Comparison of ENCODE assay signal across 1 cellular context in the genomic region with DNA sequence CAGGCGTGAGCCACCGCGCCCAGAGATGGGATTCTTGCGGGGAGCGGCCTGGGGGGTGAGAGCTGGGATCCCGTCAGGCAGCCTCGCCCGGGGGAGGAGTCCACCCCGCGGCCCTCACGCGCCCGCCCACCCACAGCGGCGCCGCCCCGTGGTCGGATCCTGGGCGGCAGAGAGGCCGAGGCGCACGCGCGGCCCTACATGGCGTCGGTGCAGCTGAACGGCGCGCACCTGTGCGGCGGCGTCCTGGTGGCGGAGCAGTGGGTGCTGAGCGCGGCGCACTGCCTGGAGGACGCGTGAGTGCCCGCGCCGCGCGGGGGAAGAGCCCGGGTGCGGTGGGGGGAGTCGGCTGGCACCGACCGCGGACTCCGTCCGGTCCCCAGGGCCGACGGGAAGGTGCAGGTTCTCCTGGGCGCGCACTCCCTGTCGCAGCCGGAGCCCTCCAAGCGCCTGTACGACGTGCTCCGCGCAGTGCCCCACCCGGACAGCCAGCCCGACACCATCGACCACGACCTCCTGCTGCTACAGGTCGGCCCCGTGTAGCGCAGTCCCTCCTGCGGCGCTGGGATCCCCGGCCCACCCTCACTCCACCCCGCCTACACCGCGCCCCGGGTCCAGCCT.
A peak's percentile ranks its signal among the peaks of the same experiment; 100 is the strongest.
TF ChIP-seq lines count a peak whose summit lies in the region.

No MANE protein-coding gene starts in this region.

TF ChIP-seq in HEK293, 187 proteins besides CTCF, POLR2A, EP300 and RAD21 (continued from another document):
- peak; percentile 76 for TF ChIP-seq ZBTB8A (tag by site-specific recombination; IDR thresholded peaks at IDR 0.05)
- TF ChIP-seq, protein P1, sequence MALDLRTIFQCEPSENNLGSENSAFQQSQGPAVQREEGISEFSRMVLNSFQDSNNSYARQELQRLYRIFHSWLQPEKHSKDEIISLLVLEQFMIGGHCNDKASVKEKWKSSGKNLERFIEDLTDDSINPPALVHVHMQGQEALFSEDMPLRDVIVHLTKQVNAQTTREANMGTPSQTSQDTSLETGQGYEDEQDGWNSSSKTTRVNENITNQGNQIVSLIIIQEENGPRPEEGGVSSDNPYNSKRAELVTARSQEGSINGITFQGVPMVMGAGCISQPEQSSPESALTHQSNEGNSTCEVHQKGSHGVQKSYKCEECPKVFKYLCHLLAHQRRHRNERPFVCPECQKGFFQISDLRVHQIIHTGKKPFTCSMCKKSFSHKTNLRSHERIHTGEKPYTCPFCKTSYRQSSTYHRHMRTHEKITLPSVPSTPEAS (tag by site-specific recombination; IDR thresholded peaks at IDR 0.05) = no peak
- no peak for TF ChIP-seq ZNF404 (tag by site-specific recombination; IDR thresholded peaks at IDR 0.05)
- TF ChIP-seq ZNF426 (tag by site-specific recombination; IDR thresholded peaks at IDR 0.05) = no peak
- TF ChIP-seq, protein P2, sequence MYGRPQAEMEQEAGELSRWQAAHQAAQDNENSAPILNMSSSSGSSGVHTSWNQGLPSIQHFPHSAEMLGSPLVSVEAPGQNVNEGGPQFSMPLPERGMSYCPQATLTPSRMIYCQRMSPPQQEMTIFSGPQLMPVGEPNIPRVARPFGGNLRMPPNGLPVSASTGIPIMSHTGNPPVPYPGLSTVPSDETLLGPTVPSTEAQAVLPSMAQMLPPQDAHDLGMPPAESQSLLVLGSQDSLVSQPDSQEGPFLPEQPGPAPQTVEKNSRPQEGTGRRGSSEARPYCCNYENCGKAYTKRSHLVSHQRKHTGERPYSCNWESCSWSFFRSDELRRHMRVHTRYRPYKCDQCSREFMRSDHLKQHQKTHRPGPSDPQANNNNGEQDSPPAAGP (tag by site-specific recombination; IDR thresholded peaks at IDR 0.05) = peak; percentile 55; the same call in 1 of the 2 replicates
- TF ChIP-seq ZNF174 (tag by site-specific recombination; IDR thresholded peaks at IDR 0.05) = no peak
- TF ChIP-seq ZNF510 (tag by site-specific recombination; IDR thresholded peaks at IDR 0.05; ENCODE audit: insufficient replicate concordance) = no peak
- TF ChIP-seq, protein P3, sequence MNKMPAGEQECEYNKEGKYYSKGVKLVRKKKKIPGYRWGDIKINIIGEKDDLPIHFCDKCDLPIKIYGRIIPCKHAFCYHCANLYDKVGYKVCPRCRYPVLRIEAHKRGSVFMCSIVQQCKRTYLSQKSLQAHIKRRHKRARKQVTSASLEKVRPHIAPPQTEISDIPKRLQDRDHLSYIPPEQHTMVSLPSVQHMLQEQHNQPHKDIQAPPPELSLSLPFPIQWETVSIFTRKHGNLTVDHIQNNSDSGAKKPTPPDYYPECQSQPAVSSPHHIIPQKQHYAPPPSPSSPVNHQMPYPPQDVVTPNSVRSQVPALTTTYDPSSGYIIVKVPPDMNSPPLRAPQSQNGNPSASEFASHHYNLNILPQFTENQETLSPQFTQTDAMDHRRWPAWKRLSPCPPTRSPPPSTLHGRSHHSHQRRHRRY (tag by site-specific recombination; IDR thresholded peaks at IDR 0.05) = no peak
- peak; percentile 54 for TF ChIP-seq EGR2 (tag by site-specific recombination; IDR thresholded peaks at IDR 0.05; ENCODE audit: low read depth)
- TF ChIP-seq, protein P4, sequence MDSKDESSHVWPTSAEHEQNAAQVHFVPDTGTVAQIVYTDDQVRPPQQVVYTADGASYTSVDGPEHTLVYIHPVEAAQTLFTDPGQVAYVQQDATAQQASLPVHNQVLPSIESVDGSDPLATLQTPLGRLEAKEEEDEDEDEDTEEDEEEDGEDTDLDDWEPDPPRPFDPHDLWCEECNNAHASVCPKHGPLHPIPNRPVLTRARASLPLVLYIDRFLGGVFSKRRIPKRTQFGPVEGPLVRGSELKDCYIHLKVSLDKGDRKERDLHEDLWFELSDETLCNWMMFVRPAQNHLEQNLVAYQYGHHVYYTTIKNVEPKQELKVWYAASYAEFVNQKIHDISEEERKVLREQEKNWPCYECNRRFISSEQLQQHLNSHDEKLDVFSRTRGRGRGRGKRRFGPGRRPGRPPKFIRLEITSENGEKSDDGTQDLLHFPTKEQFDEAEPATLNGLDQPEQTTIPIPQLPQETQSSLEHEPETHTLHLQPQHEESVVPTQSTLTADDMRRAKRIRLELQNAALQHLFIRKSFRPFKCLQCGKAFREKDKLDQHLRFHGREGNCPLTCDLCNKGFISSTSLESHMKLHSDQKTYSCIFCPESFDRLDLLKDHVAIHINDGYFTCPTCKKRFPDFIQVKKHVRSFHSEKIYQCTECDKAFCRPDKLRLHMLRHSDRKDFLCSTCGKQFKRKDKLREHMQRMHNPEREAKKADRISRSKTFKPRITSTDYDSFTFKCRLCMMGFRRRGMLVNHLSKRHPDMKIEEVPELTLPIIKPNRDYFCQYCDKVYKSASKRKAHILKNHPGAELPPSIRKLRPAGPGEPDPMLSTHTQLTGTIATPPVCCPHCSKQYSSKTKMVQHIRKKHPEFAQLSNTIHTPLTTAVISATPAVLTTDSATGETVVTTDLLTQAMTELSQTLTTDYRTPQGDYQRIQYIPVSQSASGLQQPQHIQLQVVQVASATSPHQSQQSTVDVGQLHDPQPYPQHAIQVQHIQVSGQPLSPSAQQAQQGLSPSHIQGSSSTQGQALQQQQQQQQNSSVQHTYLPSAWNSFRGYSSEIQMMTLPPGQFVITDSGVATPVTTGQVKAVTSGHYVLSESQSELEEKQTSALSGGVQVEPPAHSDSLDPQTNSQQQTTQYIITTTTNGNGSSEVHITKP (tag by site-specific recombination; IDR thresholded peaks at IDR 0.05) = peak; percentile 45
- peak; percentile 38; the same call in 1 of the 2 replicates for TF ChIP-seq ZBTB20 (tag by site-specific recombination; IDR thresholded peaks at IDR 0.05)
- peak; percentile 33; the same call in 1 of the 2 replicates for TF ChIP-seq ZEB2 (tag by site-specific recombination; IDR thresholded peaks at IDR 0.05)
- TF ChIP-seq OSR2 (tag by site-specific recombination; IDR thresholded peaks at IDR 0.05) = peak; percentile 12; the same call in 1 of the 2 replicates
- TF ChIP-seq ZNF561 (tag by site-specific recombination; IDR thresholded peaks at IDR 0.05; ENCODE audit: borderline replicate concordance) = peak; percentile 75; the same call in 1 of the 2 replicates
- peak; percentile 57; the same call in 1 of the 2 replicates for TF ChIP-seq GLIS2 (tag by site-specific recombination; IDR thresholded peaks at IDR 0.05)
- TF ChIP-seq SCRT2 (tag by site-specific recombination; IDR thresholded peaks at IDR 0.05) = 0 out of 2 replicates have a peak, but pooled peaks have one; percentile 15
- TF ChIP-seq ZNF585B (tag by site-specific recombination; IDR thresholded peaks at IDR 0.05) = no peak
- TF ChIP-seq ZNF670 (tag by site-specific recombination; IDR thresholded peaks at IDR 0.05; ENCODE audit: low read depth) = no peak
- TF ChIP-seq KLF1 (tag by site-specific recombination; IDR thresholded peaks at IDR 0.05) = peak; percentile 67
- TF ChIP-seq SP3 (tag by site-specific recombination; IDR thresholded peaks at IDR 0.05) = peak; percentile 33; the same call in 1 of the 2 replicates
- peak; percentile 86 for TF ChIP-seq GLIS1 (tag by site-specific recombination; IDR thresholded peaks at IDR 0.05)
- TF ChIP-seq, protein P5, sequence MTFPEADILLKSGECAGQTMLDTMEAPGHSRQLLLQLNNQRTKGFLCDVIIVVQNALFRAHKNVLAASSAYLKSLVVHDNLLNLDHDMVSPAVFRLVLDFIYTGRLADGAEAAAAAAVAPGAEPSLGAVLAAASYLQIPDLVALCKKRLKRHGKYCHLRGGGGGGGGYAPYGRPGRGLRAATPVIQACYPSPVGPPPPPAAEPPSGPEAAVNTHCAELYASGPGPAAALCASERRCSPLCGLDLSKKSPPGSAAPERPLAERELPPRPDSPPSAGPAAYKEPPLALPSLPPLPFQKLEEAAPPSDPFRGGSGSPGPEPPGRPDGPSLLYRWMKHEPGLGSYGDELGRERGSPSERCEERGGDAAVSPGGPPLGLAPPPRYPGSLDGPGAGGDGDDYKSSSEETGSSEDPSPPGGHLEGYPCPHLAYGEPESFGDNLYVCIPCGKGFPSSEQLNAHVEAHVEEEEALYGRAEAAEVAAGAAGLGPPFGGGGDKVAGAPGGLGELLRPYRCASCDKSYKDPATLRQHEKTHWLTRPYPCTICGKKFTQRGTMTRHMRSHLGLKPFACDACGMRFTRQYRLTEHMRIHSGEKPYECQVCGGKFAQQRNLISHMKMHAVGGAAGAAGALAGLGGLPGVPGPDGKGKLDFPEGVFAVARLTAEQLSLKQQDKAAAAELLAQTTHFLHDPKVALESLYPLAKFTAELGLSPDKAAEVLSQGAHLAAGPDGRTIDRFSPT (tag by site-specific recombination; IDR thresholded peaks at IDR 0.05) = peak; percentile 62; the same call in 1 of the 2 replicates
- TF ChIP-seq ZNF10 (tag by site-specific recombination; IDR thresholded peaks at IDR 0.05) = 0 out of 2 replicates have a peak, but pooled peaks have one; percentile 16
- TF ChIP-seq ZNF837 (tag by site-specific recombination; IDR thresholded peaks at IDR 0.05) = no peak
- peak; percentile 84 for TF ChIP-seq ZFHX2 (tag by site-specific recombination; conservative IDR thresholded peaks at IDR 0.05)
- TF ChIP-seq SP2 (tag by site-specific recombination; IDR thresholded peaks at IDR 0.05) = peak; percentile 29; the same call in 1 of the 2 replicates
- TF ChIP-seq ZNF221 (tag by site-specific recombination; IDR thresholded peaks at IDR 0.05; ENCODE audit: borderline replicate concordance) = no peak
- no peak for TF ChIP-seq ZBTB7A (tag by site-specific recombination; IDR thresholded peaks at IDR 0.05; ENCODE audit: low read depth)
TF ChIP-seq in HEK293: peak in this region for 26.
